In genomic region chr7:35680403-35681013, GRCh38 we compare ENCODE assay signal across 15 cellular contexts. TPM values are rescaled to one million over a fixed set of nuclear protein-coding genes. Genes with fewer than 3 reads are reported as not detected.
DNase-seq lines count a peak whose midpoint lies in the region; ATAC-seq and TF ChIP-seq lines count a peak whose summit lies in the region.
"Had no signal": no experiment of that assay in that cellular context is flagged by ENCODE, and none has a peak within 500 bp of the region (broad histone marks: within the 10 kb centered on the region; RNA-seq: fewer than 3 reads in every experiment).

No MANE protein-coding gene starts in this region.

- POLR2A ChIA-PET in naive thymus-derived CD4-positive, alpha-beta T cell (lab: Charles Lee) = no interaction called here

- H3K27me3 Mint-ChIP-seq in activated T-helper 17 cell treated with anti-CD3 and anti-CD28 coated beads, Interleukin-2, amount 50 U/mL, for 72 hours = no peaks in the 10 kb centered on the region
- H3K27me3 Mint-ChIP-seq in naive thymus-derived CD4-positive, alpha-beta T cell = no peaks in the 10 kb centered on the region

- H3K9me3 Mint-ChIP-seq in activated T-helper 17 cell treated with anti-CD3 and anti-CD28 coated beads, Interleukin-2, amount 50 U/mL, for 72 hours = no peaks in the 10 kb centered on the region
- H3K9me3 Mint-ChIP-seq in naive thymus-derived CD4-positive, alpha-beta T cell = peaks cover 0 to 8% (median 0%) of the 10 kb centered on the region in 11 donors

- TF ChIP-seq CTCF in transverse colon (IDR thresholded peaks at IDR 0.05) = no peak

- no peaks in the 10 kb centered on the region for H3K27me3 ChIP-seq in naive thymus-derived CD4-positive, alpha-beta T cell (ENCODE audit: control insufficient read depth in 2 of 2, insufficient read depth in 2 of 2, low read length in 2 of 2)
- no peaks in the 10 kb centered on the region for H3K27me3 ChIP-seq in transverse colon
- H3K27me3 ChIP-seq: tibial nerve had no signal

- H3K36me3 ChIP-seq in naive thymus-derived CD4-positive, alpha-beta T cell (ENCODE audit: control insufficient read depth in 2 of 3, insufficient read depth in 3 of 3, low read length in 3 of 3) = no peaks in the 10 kb centered on the region
- H3K36me3 ChIP-seq in transverse colon = no peaks in the 10 kb centered on the region

- no peak overlapping the region for H3K27ac ChIP-seq in naive thymus-derived CD4-positive, alpha-beta T cell (ENCODE audit: low read depth, low read length)
- H3K27ac ChIP-seq in transverse colon = no peak overlapping the region
- H3K27ac ChIP-seq: GM23248, tibial nerve had no signal

- peak; percentile 86 for ATAC-seq in activated T-helper 17 cell treated with anti-CD3 and anti-CD28 coated beads, Interleukin-2, amount 50 U/mL, for 72 hours (replicated peaks)
- peak; percentile 67 for ATAC-seq in naive thymus-derived CD4-positive, alpha-beta T cell
- ATAC-seq in HG03045 (IDR thresholded peaks at IDR 0.05; ENCODE audit: unreplicated experiment) (no peak), HG02759 (IDR thresholded peaks at IDR 0.05; ENCODE audit: unreplicated experiment) (no peak)
- ATAC-seq: left lobe of liver, Right ventricle myocardium inferior had no signal

- H3K4me3 Mint-ChIP-seq in activated T-helper 17 cell treated with anti-CD3 and anti-CD28 coated beads, Interleukin-2, amount 50 U/mL, for 72 hours = peak overlapping the region; percentile 71
- H3K4me3 Mint-ChIP-seq in naive thymus-derived CD4-positive, alpha-beta T cell = peak overlapping the region in 9 of 10 donors; percentile 2 to 57 (median 48)

- H3K27ac Mint-ChIP-seq in activated T-helper 17 cell treated with anti-CD3 and anti-CD28 coated beads, Interleukin-2, amount 50 U/mL, for 72 hours = peak overlapping the region; percentile 77
- H3K27ac Mint-ChIP-seq in naive thymus-derived CD4-positive, alpha-beta T cell = peak overlapping the region; percentile 1 to 67 (median 17)

- no peak for TF ChIP-seq EP300 in transverse colon (IDR thresholded peaks at IDR 0.05; ENCODE audit: low read depth)

- CTCF ChIA-PET in naive thymus-derived CD4-positive, alpha-beta T cell (lab: Charles Lee) = no interaction called here

- peaks cover 52% of the 10 kb centered on the region for H3K4me1 Mint-ChIP-seq in activated T-helper 17 cell treated with anti-CD3 and anti-CD28 coated beads, Interleukin-2, amount 50 U/mL, for 72 hours
- H3K4me1 Mint-ChIP-seq in naive thymus-derived CD4-positive, alpha-beta T cell = peaks cover 51 to 90% (median 82%) of the 10 kb centered on the region in 7 donors

- WGBS in transverse colon (ENCODE audit: low coverage in 1 of 2), 2 donors = 78 to 92% methylated on average over 2 of the region's 2 CpGs

- peaks cover 22 to 27% of the 10 kb centered on the region in 2 donors for H3K4me1 ChIP-seq in naive thymus-derived CD4-positive, alpha-beta T cell (ENCODE audit: control insufficient read depth in 2 of 2, insufficient read depth in 2 of 2, low read length in 2 of 2)
- peaks cover 0 to 7% (median 3%) of the 10 kb centered on the region in 4 donors for H3K4me1 ChIP-seq in transverse colon

- no peak overlapping the region for H3K4me3 ChIP-seq in naive thymus-derived CD4-positive, alpha-beta T cell (ENCODE audit: low read length)
- no peak overlapping the region for H3K4me3 ChIP-seq in transverse colon
- H3K4me3 ChIP-seq: GM23248, tibial nerve had no signal

- intact Hi-C loops in naive thymus-derived CD4-positive, alpha-beta T cell (cut with micrococcal nuclease) = loop anchor here (1.0 kb wide), 2 partner anchors 9 to 11 kb away; no protein-coding TSS in a partner anchor
- intact Hi-C loops in transverse colon (cut with DNase I; ENCODE audit: low total_unique reads) = no loop called here

- DNase-seq in NCI-H2107 treated with DMSO at 0.1 percent for 48 hours (lab: John Stamatoyannopoulos, UW; ENCODE audit: unreplicated experiment) (peak; percentile 44), NCI-H2107 (lab: John Stamatoyannopoulos, UW) (no peak), H4 (ENCODE audit: low spot score) (peak; percentile 66), transverse colon (no peak)
- peak in 3 of 9 donors; percentile 6 to 36 (median 30) for DNase-seq in naive thymus-derived CD4-positive, alpha-beta T cell
- DNase-seq: 8988T, GM23248, NCI-H1048, NCI-H526 treated with DMSO at 0.1 percent for 48 hours had no signal

- in situ Hi-C loops in transverse colon (cut with MboI; ENCODE audit: low pct_ligation_motif_present in 1 of 4, low pct_unique_long_range_greater_than_20kb in 1 of 4, low sequenced_read_pairs in 3 of 4) = no loop called here

- peaks cover 23% of the 10 kb centered on the region for H3K36me3 Mint-ChIP-seq in activated T-helper 17 cell treated with anti-CD3 and anti-CD28 coated beads, Interleukin-2, amount 50 U/mL, for 72 hours (ENCODE audit: low read depth)
- H3K36me3 Mint-ChIP-seq in naive thymus-derived CD4-positive, alpha-beta T cell = peaks cover 0 to 32% (median 20%) of the 10 kb centered on the region in 5 donors

- no peak for TF ChIP-seq POLR2A in transverse colon (IDR thresholded peaks at IDR 0.05)

- no peaks in the 10 kb centered on the region for H3K9me3 ChIP-seq in naive thymus-derived CD4-positive, alpha-beta T cell (ENCODE audit: control insufficient read depth in 2 of 3, low read length in 3 of 3)
- no peaks in the 10 kb centered on the region for H3K9me3 ChIP-seq in transverse colon

RNA-seq across cellular contexts. Expression of gene HERPUD2, which starts 14.4 kb away (rescaled TPM):
- 19.2 and 39.3 TPM in 2 replicates for total RNA-seq in H4 (2014; rRNA removed; shearing (Covaris generic))
- total RNA-seq in activated T-helper 17 cell treated with anti-CD3 and anti-CD28 coated beads, Interleukin-2, amount 50 U/mL, for 72 hours = 10 to 100 TPM; 25.3 to 27.4 TPM
- total RNA-seq in naive thymus-derived CD4-positive, alpha-beta T cell = 10 to 100 TPM; 38.1 to 92.6 (median 62.4) TPM
- polyA plus RNA-seq in naive thymus-derived CD4-positive, alpha-beta T cell = 10 to 100 TPM; 68.7 to 76.8 TPM
- 100 to 1,000 TPM in 1 of 4 donors, 10 to 100 TPM in 3; 17.6 to 118 (median 37.7) TPM for total RNA-seq in transverse colon

Comparison
In these comparisons a context has a peak if more than half of its experiments do, and no peak if none do; other contexts are left out.
1. DNase-seq: peak in NCI-H2107 treated with DMSO at 0.1 percent for 48 hours (single experiment) and H4 (single experiment); none in NCI-H2107 (single experiment) and transverse colon (single experiment).
2. ATAC-seq: peak in activated T-helper 17 cell treated with anti-CD3 and anti-CD28 coated beads, Interleukin-2, amount 50 U/mL, for 72 hours (single experiment) and naive thymus-derived CD4-positive, alpha-beta T cell (single experiment); none in HG03045 (single experiment) and HG02759 (single experiment).